ENCODE assay signal across 6 cellular contexts in the genomic region with DNA sequence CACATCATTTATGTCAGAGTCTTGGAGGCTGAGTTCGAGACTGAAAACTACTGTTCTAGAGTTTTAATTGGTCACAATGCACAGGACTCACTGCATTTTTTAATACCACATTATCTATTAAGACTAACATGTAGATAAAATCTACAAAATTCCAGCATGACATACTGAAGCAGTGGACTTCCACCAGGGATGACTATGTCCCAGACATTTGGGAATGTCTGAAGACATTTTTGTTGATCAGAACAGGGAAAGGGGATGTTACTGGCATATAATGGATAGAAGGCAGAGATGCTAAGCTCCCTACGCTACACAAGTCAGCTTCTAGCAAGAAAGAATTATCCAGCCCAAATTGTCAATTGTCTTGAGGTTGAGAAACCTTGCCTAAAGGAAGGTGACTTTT.
"Had no signal": no experiment of that assay in that cellular context is flagged by ENCODE, and none has a peak within 500 bp of the region (broad histone marks: within the 10 kb centered on the region; RNA-seq: fewer than 3 reads in every experiment).

No MANE protein-coding gene starts in this region.

- H3K4me3 Mint-ChIP-seq: IgD-negative memory B cell had no signal

- DNase-seq: GOT3, H7, KBM-7 had no signal

- H3K27ac ChIP-seq: HL-60 had no signal

- H3K4me1 Mint-ChIP-seq: IgD-negative memory B cell had no signal

- H3K9me3 ChIP-seq: HAP-1 had no signal

- H3K36me3 Mint-ChIP-seq: IgD-negative memory B cell had no signal

- H3K4me3 ChIP-seq: HAP-1 had no signal

- H3K27ac Mint-ChIP-seq: IgD-negative memory B cell had no signal

- H3K36me3 ChIP-seq: HAP-1 had no signal
